Comparison of ENCODE assay signal across 1 cellular context in the genomic region with DNA sequence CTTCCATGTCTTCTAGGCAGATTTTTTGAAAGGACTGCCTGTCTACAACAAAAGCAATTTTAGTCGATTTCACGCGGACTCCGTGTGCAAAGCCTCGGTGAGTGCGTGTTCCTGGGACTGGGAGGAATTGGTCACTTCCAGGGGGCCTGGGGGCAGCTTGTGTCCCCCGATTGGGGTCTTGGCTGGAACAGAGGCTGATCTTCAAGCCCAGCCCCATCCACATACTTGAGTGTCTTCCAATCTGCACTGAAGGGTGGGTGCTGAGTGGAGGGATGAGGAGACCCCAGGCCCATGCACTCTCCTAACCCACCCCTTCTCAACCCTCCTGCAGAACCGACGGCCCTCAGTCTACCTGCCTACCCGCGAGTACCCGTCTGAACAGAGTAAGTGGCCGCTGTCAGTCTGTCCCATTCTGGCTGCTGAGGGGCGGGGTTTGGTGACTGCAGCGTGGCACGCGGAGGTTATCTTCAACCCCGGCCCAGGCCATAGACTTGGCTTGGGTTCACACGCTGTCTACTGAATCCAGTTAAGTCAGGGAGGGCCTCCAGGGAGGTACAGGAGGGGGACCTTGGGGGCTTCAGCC.
TF ChIP-seq lines count a peak whose summit lies in the region.

No MANE protein-coding gene starts in this region.

TF ChIP-seq in HCT116, 20 proteins besides CTCF, POLR2A, EP300 and RAD21 (continued from another document):
- TF ChIP-seq CBX3 (IDR thresholded peaks at IDR 0.05; ENCODE audit: low read depth) (no peak), ZFX (IDR thresholded peaks at IDR 0.05) (no peak), REST (IDR thresholded peaks at IDR 0.05; ENCODE audit: low read depth) (no peak), ELF1 (IDR thresholded peaks at IDR 0.05; ENCODE audit: borderline replicate concordance, low read depth) (no peak), EGR1 (IDR thresholded peaks at IDR 0.05; ENCODE audit: low read depth) (no peak), EZH2phosphoT487 (IDR thresholded peaks at IDR 0.05; ENCODE audit: borderline replicate concordance) (no peak), POLR2AphosphoS5 (IDR thresholded peaks at IDR 0.05; ENCODE audit: low read depth, low read length) (no peak), YY1 (IDR thresholded peaks at IDR 0.05; ENCODE audit: extremely low read depth, insufficient replicate concordance, low read depth, low read length) (no peak), FOSL1 (IDR thresholded peaks at IDR 0.05; ENCODE audit: low read depth) (no peak)
- TF ChIP-seq, protein P1, sequence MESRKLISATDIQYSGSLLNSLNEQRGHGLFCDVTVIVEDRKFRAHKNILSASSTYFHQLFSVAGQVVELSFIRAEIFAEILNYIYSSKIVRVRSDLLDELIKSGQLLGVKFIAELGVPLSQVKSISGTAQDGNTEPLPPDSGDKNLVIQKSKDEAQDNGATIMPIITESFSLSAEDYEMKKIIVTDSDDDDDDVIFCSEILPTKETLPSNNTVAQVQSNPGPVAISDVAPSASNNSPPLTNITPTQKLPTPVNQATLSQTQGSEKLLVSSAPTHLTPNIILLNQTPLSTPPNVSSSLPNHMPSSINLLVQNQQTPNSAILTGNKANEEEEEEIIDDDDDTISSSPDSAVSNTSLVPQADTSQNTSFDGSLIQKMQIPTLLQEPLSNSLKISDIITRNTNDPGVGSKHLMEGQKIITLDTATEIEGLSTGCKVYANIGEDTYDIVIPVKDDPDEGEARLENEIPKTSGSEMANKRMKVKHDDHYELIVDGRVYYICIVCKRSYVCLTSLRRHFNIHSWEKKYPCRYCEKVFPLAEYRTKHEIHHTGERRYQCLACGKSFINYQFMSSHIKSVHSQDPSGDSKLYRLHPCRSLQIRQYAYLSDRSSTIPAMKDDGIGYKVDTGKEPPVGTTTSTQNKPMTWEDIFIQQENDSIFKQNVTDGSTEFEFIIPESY (IDR thresholded peaks at IDR 0.05; ENCODE audit: extremely low read depth, insufficient replicate concordance, low read length) = no peak
- TF ChIP-seq, protein P2, sequence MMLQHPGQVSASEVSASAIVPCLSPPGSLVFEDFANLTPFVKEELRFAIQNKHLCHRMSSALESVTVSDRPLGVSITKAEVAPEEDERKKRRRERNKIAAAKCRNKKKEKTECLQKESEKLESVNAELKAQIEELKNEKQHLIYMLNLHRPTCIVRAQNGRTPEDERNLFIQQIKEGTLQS (IDR thresholded peaks at IDR 0.05) = no peak
